15 cellular contexts compared by ENCODE assay signal in genomic region chr13:109646423-109646822, GRCh38.
DNase-seq lines count a peak whose midpoint lies in the region; ATAC-seq and FAIRE-seq lines count a peak whose summit lies in the region.
"Had no signal": no experiment of that assay in that cellular context is flagged by ENCODE, and none has a peak within 500 bp of the region (broad histone marks: within the 10 kb centered on the region; RNA-seq: fewer than 3 reads in every experiment).

No MANE protein-coding gene starts in this region.

- intact Hi-C loops in head of caudate nucleus (cut with DNase I) = no loop called here

- DNase-seq in fibroblast of peridontal ligament (ENCODE audit: extremely low read depth) = peak; percentile 41
- DNase-seq in GM03348 (ENCODE audit: low spot score) = no peak
- DNase-seq in head of caudate nucleus = no peak
- DNase-seq in frontal cortex (ENCODE audit: low spot score in 2 of 2) = no peak
- DNase-seq: activated T-cell treated with anti-CD3 and anti-CD28 coated beads, Interleukin-2, amount 50 U/mL, for 1 hour; amygdala; C1 segment of cervical spinal cord; foreskin fibroblast; NCI-H1694; stomach had no signal

- no peak for FAIRE-seq in frontal cortex (lab: Jason Lieb, UNC)

- ATAC-seq in GM18519 (IDR thresholded peaks at IDR 0.05; ENCODE audit: low FRiP score, unreplicated experiment) (peak; percentile 98), GM21576 (IDR thresholded peaks at IDR 0.05; ENCODE audit: unreplicated experiment) (peak; percentile 94), HG03135 (IDR thresholded peaks at IDR 0.05; ENCODE audit: unreplicated experiment) (peak; percentile 65), GM21723 (IDR thresholded peaks at IDR 0.05; ENCODE audit: unreplicated experiment) (no peak)
- ATAC-seq: SK-N-SH treated with all-trans-retinoic acid at 6 μM for 48 hours had no signal
